In the genomic region with DNA sequence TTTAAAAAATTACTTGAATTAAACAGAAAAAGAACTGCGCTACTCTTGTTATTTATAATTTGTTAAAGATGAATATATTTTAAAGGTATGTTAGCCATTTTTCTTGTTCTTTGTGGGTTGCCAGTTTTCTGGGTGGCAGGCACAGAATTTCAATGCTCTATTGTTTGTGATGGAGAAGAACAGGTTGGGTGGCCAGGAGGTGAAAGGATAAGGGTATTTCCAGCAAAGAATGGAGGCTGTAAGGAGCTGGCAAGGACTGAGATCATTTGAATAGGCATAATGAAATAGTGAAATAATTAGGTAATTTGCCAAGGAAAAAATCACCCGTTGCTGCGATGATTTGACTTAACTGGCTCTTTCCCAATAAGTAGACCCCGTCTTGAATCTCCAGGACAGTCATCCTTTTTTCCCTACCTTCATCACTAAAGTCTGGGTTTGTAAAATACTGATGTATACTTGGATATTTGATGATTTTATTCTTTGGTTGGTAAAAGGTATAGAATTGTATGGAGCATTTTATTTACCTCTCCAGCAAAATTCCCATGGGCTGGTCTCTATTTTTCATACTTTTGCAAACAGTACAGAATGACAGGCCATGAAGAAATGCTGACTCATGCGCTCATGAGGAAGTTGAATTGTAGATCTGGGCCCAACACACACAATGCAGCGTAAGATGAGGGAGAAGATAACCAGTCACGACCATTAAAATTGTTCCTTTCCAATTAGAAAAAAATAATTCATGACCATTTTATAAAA, we compare ENCODE assay signal across 2 cellular contexts.
A peak's percentile ranks its signal among the peaks of the same experiment; 100 is the strongest.
TF ChIP-seq lines count a peak whose summit lies in the region.

No MANE protein-coding gene starts in this region.

TF ChIP-seq in A549, 52 proteins besides CTCF, POLR2A, EP300 and RAD21 (continued from another document):
- TF ChIP-seq, protein P1, sequence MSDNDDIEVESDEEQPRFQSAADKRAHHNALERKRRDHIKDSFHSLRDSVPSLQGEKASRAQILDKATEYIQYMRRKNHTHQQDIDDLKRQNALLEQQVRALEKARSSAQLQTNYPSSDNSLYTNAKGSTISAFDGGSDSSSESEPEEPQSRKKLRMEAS (IDR thresholded peaks at IDR 0.05) = peak; percentile 49; the same call in 1 of the 2 replicates
- TF ChIP-seq EHF (CRISPR knock-in tag; IDR thresholded peaks at IDR 0.05) (peak; percentile 52; the same call in 1 of the 2 replicates), FOSL2 (IDR thresholded peaks at IDR 0.05) (no peak), FOSL2 (CRISPR knock-in tag; IDR thresholded peaks at IDR 0.05) (peak; percentile 71), NFE2L2 (conservative IDR thresholded peaks at IDR 0.05; ENCODE audit: low read length) (peak; percentile 96)
- TF ChIP-seq, protein P2, sequence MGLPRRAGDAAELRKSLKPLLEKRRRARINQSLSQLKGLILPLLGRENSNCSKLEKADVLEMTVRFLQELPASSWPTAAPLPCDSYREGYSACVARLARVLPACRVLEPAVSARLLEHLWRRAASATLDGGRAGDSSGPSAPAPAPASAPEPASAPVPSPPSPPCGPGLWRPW (IDR thresholded peaks at IDR 0.05) = no peak

TF ChIP-seq in WTC11, 78 proteins besides CTCF, POLR2A, EP300 and RAD21 (continued from another document):
- TF ChIP-seq, protein P3, sequence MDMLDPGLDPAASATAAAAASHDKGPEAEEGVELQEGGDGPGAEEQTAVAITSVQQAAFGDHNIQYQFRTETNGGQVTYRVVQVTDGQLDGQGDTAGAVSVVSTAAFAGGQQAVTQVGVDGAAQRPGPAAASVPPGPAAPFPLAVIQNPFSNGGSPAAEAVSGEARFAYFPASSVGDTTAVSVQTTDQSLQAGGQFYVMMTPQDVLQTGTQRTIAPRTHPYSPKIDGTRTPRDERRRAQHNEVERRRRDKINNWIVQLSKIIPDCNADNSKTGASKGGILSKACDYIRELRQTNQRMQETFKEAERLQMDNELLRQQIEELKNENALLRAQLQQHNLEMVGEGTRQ (CRISPR knock-in tag; IDR thresholded peaks at IDR 0.05) = no peak
- TF ChIP-seq, protein P4, sequence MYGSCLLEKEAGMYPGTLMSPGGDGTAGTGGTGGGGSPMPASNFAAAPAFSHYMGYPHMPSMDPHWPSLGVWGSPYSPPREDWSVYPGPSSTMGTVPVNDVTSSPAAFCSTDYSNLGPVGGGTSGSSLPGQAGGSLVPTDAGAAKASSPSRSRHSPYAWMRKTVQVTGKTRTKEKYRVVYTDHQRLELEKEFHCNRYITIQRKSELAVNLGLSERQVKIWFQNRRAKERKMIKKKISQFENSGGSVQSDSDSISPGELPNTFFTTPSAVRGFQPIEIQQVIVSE (CRISPR knock-in tag; IDR thresholded peaks at IDR 0.05; ENCODE audit: borderline replicate concordance) = no peak
